Comparison of ENCODE assay signal across 17 cellular contexts in genomic region chr21:35375115-35375514, GRCh38.
A peak's percentile ranks its signal among the peaks of the same experiment; 100 is the strongest.
DNase-seq lines count a peak whose midpoint lies in the region; FAIRE-seq and TF ChIP-seq lines count a peak whose summit lies in the region.
"Had no signal": no experiment of that assay in that cellular context is flagged by ENCODE, and none has a peak within 500 bp of the region (broad histone marks: within the 10 kb centered on the region; RNA-seq: fewer than 3 reads in every experiment).

No MANE protein-coding gene starts in this region.

- no peaks in the 10 kb centered on the region for H3K27me3 ChIP-seq in endothelial cell of umbilical vein (ENCODE audit: control insufficient read depth in 2 of 2, insufficient read depth in 2 of 2, low read length in 2 of 2)

- BruUV-seq in endothelial cell of umbilical vein (replicated peaks; lab: Mats Ljungman, UMichigan) = no TSS peak

- H3K9me1 ChIP-seq in endothelial cell of umbilical vein (replicated peaks; ENCODE audit: control insufficient read depth, extremely low read depth, insufficient read depth, low read length) = no peaks in the 10 kb centered on the region

- H4K20me1 ChIP-seq in endothelial cell of umbilical vein (replicated peaks; ENCODE audit: control insufficient read depth, extremely low read depth, insufficient read depth, low read length) = no peaks in the 10 kb centered on the region

- H3K4me1 ChIP-seq in endothelial cell of umbilical vein (ENCODE audit: control insufficient read depth, extremely low read depth, insufficient read depth, low read length) = peaks cover 50% of the 10 kb centered on the region
- H3K4me1 ChIP-seq: parathyroid adenoma had no signal

- H3K4me1 Mint-ChIP-seq in activated CD4-positive, alpha-beta T cell treated with anti-CD3 and anti-CD28 coated beads, Interleukin-2, amount 10 ng/mL, durations not matched to agents 7 days and 5 days = no peaks in the 10 kb centered on the region
- H3K4me1 Mint-ChIP-seq: CD14-positive monocyte had no signal

- peak; percentile 41 for TF ChIP-seq POLR2A in endothelial cell of umbilical vein (IDR thresholded peaks at IDR 0.05; ENCODE audit: low read depth, low read length)

- POLR2A ChIA-PET in endothelial cell of umbilical vein (lab: Charles Lee) = interaction anchor here (0.5 to 1.3 kb wide), 4 partner anchors 15 to 1695 kb away, joined by 3 read pairs; no protein-coding TSS in a partner anchor
- POLR2A ChIA-PET in activated CD4-positive, alpha-beta T cell treated with anti-CD3 and anti-CD28 coated beads, Interleukin-2, amount 10 ng/mL, durations not matched to agents 7 days and 5 days (lab: Charles Lee) = no interaction called here

- H3K36me3 Mint-ChIP-seq in activated CD4-positive, alpha-beta T cell treated with anti-CD3 and anti-CD28 coated beads, Interleukin-2, amount 10 ng/mL, durations not matched to agents 7 days and 5 days (ENCODE audit: low read depth) = no peaks in the 10 kb centered on the region
- H3K36me3 Mint-ChIP-seq: CD14-positive monocyte had no signal

- H3K79me2 ChIP-seq in endothelial cell of umbilical vein (ENCODE audit: control insufficient read depth, insufficient read depth, low read length) = no peaks in the 10 kb centered on the region
- H3K79me2 ChIP-seq: parathyroid adenoma had no signal

- H3K27me3 Mint-ChIP-seq in activated CD4-positive, alpha-beta T cell treated with anti-CD3 and anti-CD28 coated beads, Interleukin-2, amount 10 ng/mL, durations not matched to agents 7 days and 5 days = no peaks in the 10 kb centered on the region

- no peak overlapping the region for H3K27ac Mint-ChIP-seq in activated CD4-positive, alpha-beta T cell treated with anti-CD3 and anti-CD28 coated beads, Interleukin-2, amount 10 ng/mL, durations not matched to agents 7 days and 5 days
- H3K27ac Mint-ChIP-seq: activated T-cell treated with anti-CD3 and anti-CD28 coated beads, Interleukin-2, amount 50 U/mL, for 72 hours; CD14-positive monocyte had no signal

- CTCF ChIA-PET in endothelial cell of umbilical vein (lab: Charles Lee) = interaction anchor here (0.6 to 1.5 kb wide), 9 partner anchors 8 to 465 kb away, joined by 3 to 5 read pairs (median 3); no protein-coding TSS in a partner anchor
- CTCF ChIA-PET in activated CD4-positive, alpha-beta T cell treated with anti-CD3 and anti-CD28 coated beads, Interleukin-2, amount 10 ng/mL, durations not matched to agents 7 days and 5 days (lab: Charles Lee) = no interaction called here

- TF ChIP-seq CTCF in endothelial cell of umbilical vein (IDR thresholded peaks at IDR 0.05; ENCODE audit: extremely low read depth in 1 of 2, insufficient read depth in 1 of 2, low read depth in 1 of 2, low read length in 2 of 2) = no peak
- TF ChIP-seq CTCF in coronary artery (IDR thresholded peaks at IDR 0.05) = no peak

- H3K4me2 ChIP-seq in endothelial cell of umbilical vein (ENCODE audit: insufficient read depth, low read length) = peak overlapping the region; percentile 40

- H3K36me3 ChIP-seq in endothelial cell of umbilical vein (ENCODE audit: control insufficient read depth in 2 of 2, extremely low read depth in 1 of 2, insufficient read depth in 2 of 2, low read length in 2 of 2) = no peaks in the 10 kb centered on the region
- H3K36me3 ChIP-seq: thoracic aorta had no signal

- no peak overlapping the region for H2AFZ ChIP-seq in endothelial cell of umbilical vein (ENCODE audit: low read depth, low read length)
- H2AFZ ChIP-seq: parathyroid adenoma had no signal

- DNase-seq in Daoy (ENCODE audit: low read depth) (peak; percentile 20), NCI-H226 (peak; percentile 53), endothelial cell of umbilical vein (ENCODE audit: low read depth, low spot score) (peak; percentile 66), myocyte (ENCODE audit: low read depth) (peak; percentile 70), hepatic stellate cell (ENCODE audit: low spot score) (no peak), coronary artery (ENCODE audit: low spot score) (no peak)
- no peak for DNase-seq in activated CD4-positive, alpha-beta T cell treated with anti-CD3 and anti-CD28 coated beads, Interleukin-2, amount 10 ng/mL, durations not matched to agents 7 days and 5 days
- DNase-seq in activated CD4-positive, CD25-positive, alpha-beta regulatory T cell treated with anti-CD3 and anti-CD28 coated beads, Interleukin-2, amount 50 U/mL, for 72 hours = no peak
- DNase-seq: activated CD4-positive, alpha-beta T cell treated with anti-CD3 and anti-CD28 coated beads, Interleukin-2, amount 50 U/mL, for 4 hours; activated T-cell treated with anti-CD3 and anti-CD28 coated beads, Interleukin-2, amount 50 U/mL, for 72 hours; H7; kidney; NCI-H2107; T1000 had no signal

- H3K9me3 ChIP-seq in endothelial cell of umbilical vein (replicated peaks; ENCODE audit: control insufficient read depth, insufficient read depth, low read length) = no peaks in the 10 kb centered on the region
- H3K9me3 ChIP-seq: thoracic aorta had no signal

- H3K4me3 ChIP-seq in endothelial cell of umbilical vein (replicated peaks in 1 of 3; ENCODE audit: insufficient read depth in 1 of 3, low read depth in 1 of 3, low read length in 3 of 3) (no peak overlapping the region), coronary artery (no peak overlapping the region)
- H3K4me3 ChIP-seq: thoracic aorta had no signal

- no peaks in the 10 kb centered on the region for H3K9me3 Mint-ChIP-seq in activated CD4-positive, alpha-beta T cell treated with anti-CD3 and anti-CD28 coated beads, Interleukin-2, amount 10 ng/mL, durations not matched to agents 7 days and 5 days
- H3K9me3 Mint-ChIP-seq: activated T-cell treated with anti-CD3 and anti-CD28 coated beads, Interleukin-2, amount 50 U/mL, for 72 hours; CD14-positive monocyte had no signal

- H3K4me3 Mint-ChIP-seq in activated CD4-positive, alpha-beta T cell treated with anti-CD3 and anti-CD28 coated beads, Interleukin-2, amount 10 ng/mL, durations not matched to agents 7 days and 5 days = no peak overlapping the region
- H3K4me3 Mint-ChIP-seq: activated T-cell treated with anti-CD3 and anti-CD28 coated beads, Interleukin-2, amount 50 U/mL, for 72 hours; CD14-positive monocyte had no signal

- intact Hi-C loops in endothelial cell of umbilical vein (cut with micrococcal nuclease) = loop anchor here (2.0 to 10.0 kb wide), 4 partner anchors 170 to 568 kb away; no protein-coding TSS in a partner anchor

- peak overlapping the region; percentile 66 for H3K27ac ChIP-seq in endothelial cell of umbilical vein (ENCODE audit: insufficient read depth, low read depth, low read length)
- H3K27ac ChIP-seq in coronary artery = no peak overlapping the region
- H3K27ac ChIP-seq: parathyroid adenoma, thoracic aorta had no signal

- no peak overlapping the region for H3K9ac ChIP-seq in endothelial cell of umbilical vein (replicated peaks; ENCODE audit: extremely low read depth, insufficient read depth, low read length)
- H3K9ac ChIP-seq: parathyroid adenoma had no signal

- dilution Hi-C loops in endothelial cell of umbilical vein (cut with MboI; ENCODE audit: extremely low pct_ligation_motif_present, low sequenced_read_pairs) = no loop called here

- FAIRE-seq in endothelial cell of umbilical vein (lab: Jason Lieb, UNC) = peak; percentile 89
- FAIRE-seq: kidney had no signal

TF ChIP-seq in endothelial cell of umbilical vein, 7 proteins besides CTCF, POLR2A, EP300 and RAD21:
- TF ChIP-seq EZH2 (IDR thresholded peaks at IDR 0.05; ENCODE audit: borderline replicate concordance, low read depth, low read length, severe bottlenecking) (no peak), FOS (IDR thresholded peaks at IDR 0.05; ENCODE audit: borderline replicate concordance, insufficient read depth, low read length) (peak; percentile 88), JUN (IDR thresholded peaks at IDR 0.05; ENCODE audit: borderline replicate concordance, insufficient read depth, insufficient read length, low read depth) (peak; percentile 65), GATA2 (IDR thresholded peaks at IDR 0.05; ENCODE audit: insufficient read depth, insufficient read length, low read depth, low read length) (peak; percentile 97), POLR2AphosphoS5 (IDR thresholded peaks at IDR 0.05; ENCODE audit: insufficient read depth, low read depth, low read length) (peak; percentile 83), MYC (IDR thresholded peaks at IDR 0.05; ENCODE audit: low read depth, low read length) (no peak), MAX (IDR thresholded peaks at IDR 0.05; ENCODE audit: insufficient read depth, insufficient read length) (no peak)

Comparison
In these comparisons a context has a peak if more than half of its experiments do, and no peak if none do; other contexts are left out.
1. DNase-seq: peak in Daoy (single experiment), NCI-H226 (single experiment), endothelial cell of umbilical vein (single experiment) and myocyte (single experiment); none in hepatic stellate cell (single experiment), activated CD4-positive, alpha-beta T cell treated with anti-CD3 and anti-CD28 coated beads, Interleukin-2, amount 10 ng/mL, durations not matched to agents 7 days and 5 days (single experiment), activated CD4-positive, CD25-positive, alpha-beta regulatory T cell treated with anti-CD3 and anti-CD28 coated beads, Interleukin-2, amount 50 U/mL, for 72 hours (single experiment) and coronary artery (single experiment).